ENCODE assay signal across 14 cellular contexts in genomic region chr12:125187780-125188741, GRCh38. TPM values are rescaled to one million over a fixed set of nuclear protein-coding genes. Genes with fewer than 3 reads are reported as not detected.
DNase-seq lines count a peak whose midpoint lies in the region; ATAC-seq and TF ChIP-seq lines count a peak whose summit lies in the region.
"Had no signal": no experiment of that assay in that cellular context is flagged by ENCODE, and none has a peak within 500 bp of the region (broad histone marks: within the 10 kb centered on the region; RNA-seq: fewer than 3 reads in every experiment).

No MANE protein-coding gene starts in this region.

- no peak overlapping the region for H4K91ac ChIP-seq in IMR-90 (ENCODE audit: insufficient read depth, low read depth, low read length)

- no peak for ATAC-seq in IMR-90 (ENCODE audit: low read depth)

- H3K9me1 ChIP-seq in IMR-90 (ENCODE audit: insufficient read depth, low read length) = no peaks in the 10 kb centered on the region

- no peak for TF ChIP-seq RAD21 in IMR-90 (IDR thresholded peaks at IDR 0.05; ENCODE audit: low read length)

- 14% methylated on average over 5 of the region's 25 CpGs; no CpG with 5 or more reads in 1 of the 2 experiments for WGBS in IMR-90 (ENCODE audit: extremely low coverage in 2 of 2, insufficient read length in 1 of 2), 2 experiments

- in situ Hi-C loops in IMR-90 (cut with MboI; ENCODE audit: low sequenced_read_pairs) (loop anchor here (25.0 kb wide), 1 partner anchor 224 kb away; no protein-coding TSS in a partner anchor), GM13976 (cut with MboI; ENCODE audit: low sequenced_read_pairs, unreplicated experiment) (no loop called here)

- no peak overlapping the region for H3K4ac ChIP-seq in IMR-90 (ENCODE audit: low read depth, low read length)

- no peak overlapping the region for H3K9ac ChIP-seq in BLaER1 treated with 17β-estradiol and CSF1 and Interleukin-3, amounts not matched to agents 10 nM and 100 nM
- H3K9ac ChIP-seq in IMR-90 (ENCODE audit: low read depth, low read length) = no peak overlapping the region
- H3K9ac ChIP-seq: GM23248 had no signal

- no peak overlapping the region for H2AK5ac ChIP-seq in IMR-90 (ENCODE audit: low read depth, low read length)

- no peak overlapping the region for H3K27ac Mint-ChIP-seq in nephron

- H3K14ac ChIP-seq in IMR-90 (replicated peaks; ENCODE audit: low read depth, low read length) = no peak overlapping the region

- no peak overlapping the region for H3K23ac ChIP-seq in IMR-90 (ENCODE audit: low read depth, low read length)

- H3K4me3 ChIP-seq in BLaER1 treated with 17β-estradiol and CSF1 and Interleukin-3, amounts not matched to agents 10 nM and 100 nM = peak overlapping the region in 1 of 10 experiments; percentile 68; a peak in 1 of 20 replicates
- no peak overlapping the region for H3K4me3 ChIP-seq in IMR-90 (ENCODE audit: insufficient read depth, low read depth, low read length)
- H3K4me3 ChIP-seq: GM23248, smooth muscle cell had no signal

- no peak for DNase-seq in IMR-90
- DNase-seq in ecto neural progenitor cell (ENCODE audit: low spot score) = peak; percentile 71
- no peak for DNase-seq in GM13976 (ENCODE audit: low spot score)
- DNase-seq in midbrain (lab: John Stamatoyannopoulos, UW) = no peak
- DNase-seq in stimulated activated CD4-positive, alpha-beta T cell treated with anti-CD3 and anti-CD28 coated beads, Interleukin-2, amount 100 ng/mL, for 48 hours = no peak
- DNase-seq in DMS114 treated with DMSO at 0.1 percent for 48 hours (lab: John Stamatoyannopoulos, UW; ENCODE audit: unreplicated experiment) = no peak
- DNase-seq: activated T-cell treated with anti-CD3 and anti-CD28 coated beads, Interleukin-2, amount 50 U/mL, for 48 hours; DMS 273 treated with DMSO at 0.1 percent for 48 hours; MM.1S; stimulated activated naive CD4-positive, alpha-beta T cell had no signal

- H3K36me3 ChIP-seq in BLaER1 treated with 17β-estradiol and CSF1 and Interleukin-3, amounts not matched to agents 10 nM and 100 nM = no peaks in the 10 kb centered on the region
- H3K36me3 ChIP-seq in IMR-90 (ENCODE audit: control insufficient read depth, insufficient read depth, low read length) = no peaks in the 10 kb centered on the region

- H3K56ac ChIP-seq in IMR-90 (ENCODE audit: extremely low read depth, insufficient read depth, low read length) = no peak overlapping the region

- peak overlapping the region; percentile 73 to 78 (median 73) for H3K4me3 Mint-ChIP-seq in nephron

- H3K36me3 Mint-ChIP-seq in nephron (ENCODE audit: low read depth) = no peaks in the 10 kb centered on the region

- TF ChIP-seq POLR2A in IMR-90 (IDR thresholded peaks at IDR 0.05; ENCODE audit: low read depth, low read length) = no peak

- no peak overlapping the region for H3K27ac ChIP-seq in BLaER1 treated with 17β-estradiol and CSF1 and Interleukin-3, amounts not matched to agents 10 nM and 100 nM
- no peak overlapping the region for H3K27ac ChIP-seq in IMR-90 (ENCODE audit: insufficient read depth, low read length)
- H3K27ac ChIP-seq: GM23248 had no signal

- H3K79me1 ChIP-seq in IMR-90 (ENCODE audit: low read depth in 1 of 2, low read length in 2 of 2) = no peaks in the 10 kb centered on the region

- CTCF ChIA-PET in IMR-90 (lab: Yijun Ruan, JAX) = no interaction called here

- H2BK120ac ChIP-seq in IMR-90 (ENCODE audit: low read depth, low read length) = no peak overlapping the region

- H3K27me3 Mint-ChIP-seq in nephron (ENCODE audit: low read depth) = peaks cover 92% of the 10 kb centered on the region

- dilution Hi-C loops in IMR-90 (cut with HindIII; ENCODE audit: low sequenced_read_pairs, unreplicated experiment) = no loop called here

- no peak overlapping the region for H2BK20ac ChIP-seq in IMR-90 (ENCODE audit: low read depth, low read length)

- H3K18ac ChIP-seq in IMR-90 (ENCODE audit: low read depth, low read length) = no peak overlapping the region

- H3K27me3 ChIP-seq in BLaER1 treated with 17β-estradiol and CSF1 and Interleukin-3, amounts not matched to agents 10 nM and 100 nM = peaks cover 89 to 99% (median 94%) of the 10 kb centered on the region in 11 experiments
- peaks cover 51% of the 10 kb centered on the region for H3K27me3 ChIP-seq in IMR-90 (ENCODE audit: control insufficient read depth, insufficient read depth, low read length)

- peaks cover 9 to 27% (median 16%) of the 10 kb centered on the region in 10 experiments; a peak in 19 of 20 replicates for H3K4me1 ChIP-seq in BLaER1 treated with 17β-estradiol and CSF1 and Interleukin-3, amounts not matched to agents 10 nM and 100 nM
- H3K4me1 ChIP-seq in IMR-90 (ENCODE audit: control insufficient read depth, insufficient read depth, low read length) = no peaks in the 10 kb centered on the region

- H2AFZ ChIP-seq in IMR-90 (replicated peaks; ENCODE audit: low read length, poor library complexity) = peak overlapping the region; percentile 21
- H2AFZ ChIP-seq: GM23248 had no signal

- peaks cover 0 to 63% (median 29%) of the 10 kb centered on the region in 11 experiments; a peak in 18 of 22 replicates for H4K20me1 ChIP-seq in BLaER1 treated with 17β-estradiol and CSF1 and Interleukin-3, amounts not matched to agents 10 nM and 100 nM
- H4K20me1 ChIP-seq in IMR-90 (ENCODE audit: insufficient read depth, low read length) = no peaks in the 10 kb centered on the region

- no peaks in the 10 kb centered on the region for H3K9me3 Mint-ChIP-seq in nephron

- H2AK9ac ChIP-seq in IMR-90 (replicated peaks; ENCODE audit: low read depth, low read length, poor library complexity) = no peak overlapping the region

- peaks cover 20% of the 10 kb centered on the region for H3K4me1 Mint-ChIP-seq in nephron

- no peaks in the 10 kb centered on the region for H3K9me3 ChIP-seq in BLaER1 treated with 17β-estradiol and CSF1 and Interleukin-3, amounts not matched to agents 10 nM and 100 nM (replicated peaks in 1 of 11)
- H3K9me3 ChIP-seq in IMR-90 (ENCODE audit: control insufficient read depth, insufficient read depth, low read length) = no peaks in the 10 kb centered on the region

- H4K5ac ChIP-seq in IMR-90 (ENCODE audit: low read depth, low read length) = no peak overlapping the region

- no TSS peak for BruUV-seq in IMR-90 (replicated peaks; lab: Mats Ljungman, UMichigan)

- H4K8ac ChIP-seq in IMR-90 (ENCODE audit: low read depth in 2 of 2, low read length in 2 of 2) = no peak overlapping the region

- H2BK5ac ChIP-seq in IMR-90 (ENCODE audit: low read depth, low read length, poor library complexity, severe bottlenecking) = no peak overlapping the region

- peak overlapping the region in 10 of 11 experiments; percentile 94 to 98 (median 97); a peak in 13 of 22 replicates for H3K4me2 ChIP-seq in BLaER1 treated with 17β-estradiol and CSF1 and Interleukin-3, amounts not matched to agents 10 nM and 100 nM
- no peak overlapping the region for H3K4me2 ChIP-seq in IMR-90 (ENCODE audit: low read depth, low read length)

- POLR2A ChIA-PET in IMR-90 (lab: Charles Lee; ENCODE audit: unreplicated experiment) = no interaction called here

- intact Hi-C loops in IMR-90 (cut with micrococcal nuclease) = loop anchor here (10.0 kb wide), 1 partner anchor 193 kb away; the partner anchor contains the start of gene BRI3BP

- TF ChIP-seq CTCF in IMR-90 (conservative IDR thresholded peaks at IDR 0.05; ENCODE audit: low read depth, low read length) (no peak), nephron (IDR thresholded peaks at IDR 0.05; ENCODE audit: unreplicated experiment in 3 of 3) (no peak), GM13976 (IDR thresholded peaks at IDR 0.05; ENCODE audit: borderline replicate concordance, control extremely low read depth, extremely low read depth, insufficient read depth, missing control alignments) (no peak)

- H2BK15ac ChIP-seq in IMR-90 (ENCODE audit: low read depth, low read length) = no peak overlapping the region

TF ChIP-seq in IMR-90, 13 proteins besides CTCF, POLR2A, EP300 and RAD21:
- TF ChIP-seq MAZ (IDR thresholded peaks at IDR 0.05; ENCODE audit: borderline replicate concordance, low read depth, low read length) (no peak), CEBPB (IDR thresholded peaks at IDR 0.05; ENCODE audit: low read depth, low read length) (no peak), BHLHE40 (IDR thresholded peaks at IDR 0.05; ENCODE audit: low read depth, low read length) (no peak), MXI1 (IDR thresholded peaks at IDR 0.05; ENCODE audit: borderline replicate concordance, low read depth, low read length) (no peak), USF2 (IDR thresholded peaks at IDR 0.05; ENCODE audit: low read depth, low read length) (no peak), FOS (IDR thresholded peaks at IDR 0.05; ENCODE audit: low read depth, low read length) (no peak), NFE2L2 (IDR thresholded peaks at IDR 0.05; ENCODE audit: low read depth, low read length) (no peak), MAFK (IDR thresholded peaks at IDR 0.05; ENCODE audit: low read depth, low read length) (no peak), RFX5 (IDR thresholded peaks at IDR 0.05; ENCODE audit: low read depth, low read length) (no peak)
TF ChIP-seq in IMR-90: peak in this region for 0.

RNA-seq across cellular contexts. Expression of gene TMEM132B, which starts 1.9 kb away (rescaled TPM):
- 0.56 and 0.72 TPM in 2 replicates for total RNA-seq in IMR-90 (2012; rRNA removed)
- polyA plus RNA-seq in IMR-90 (2012; rRNA removed) = 0.39 and 0.95 TPM in 2 replicates
- polyA plus RNA-seq in IMR-90 (2012; cell fraction: cytosol; rRNA removed) = 0.03 and 0.16 TPM in 2 replicates
- 1.1 and 2.5 TPM in 2 replicates for polyA plus RNA-seq in IMR-90 (2012; cell fraction: nucleus; rRNA removed; ENCODE audit: low replicate concordance)
- total RNA-seq: smooth muscle cell had no signal
